1 cellular context compared by ENCODE assay signal in genomic region chr3:32310918-32311839, GRCh38.
TF ChIP-seq lines count a peak whose summit lies in the region.

No MANE protein-coding gene starts in this region.

TF ChIP-seq in HepG2, 621 proteins besides CTCF, POLR2A, EP300 and RAD21 (continued from another document and continues in another):
- peak; percentile 72 for TF ChIP-seq FOXP4 (CRISPR knock-in tag; IDR thresholded peaks at IDR 0.05)
- 0 out of 2 replicates have a peak, but pooled peaks have one; percentile 50 for TF ChIP-seq ZNF331 (CRISPR knock-in tag; IDR thresholded peaks at IDR 0.05)
- TF ChIP-seq HDAC1 (CRISPR knock-in tag; IDR thresholded peaks at IDR 0.05), result 0 out of 2 replicates have a peak, but pooled peaks have one; percentile 24
- TF ChIP-seq ZNF260 (CRISPR knock-in tag; IDR thresholded peaks at IDR 0.05; ENCODE audit: borderline replicate concordance, low read depth), result no peak
- TF ChIP-seq ZSCAN5A (CRISPR knock-in tag; IDR thresholded peaks at IDR 0.05; ENCODE audit: borderline replicate concordance), result no peak
- TF ChIP-seq PITX1 (CRISPR knock-in tag; IDR thresholded peaks at IDR 0.05), result peak; percentile 67
- TF ChIP-seq SAP130 (CRISPR knock-in tag; IDR thresholded peaks at IDR 0.05; ENCODE audit: low read depth), result peak; percentile 68
- no peak for TF ChIP-seq ZFY (CRISPR knock-in tag; IDR thresholded peaks at IDR 0.05)
- peak; percentile 75 for TF ChIP-seq MNT (IDR thresholded peaks at IDR 0.05)
- no peak for TF ChIP-seq MED13 (CRISPR knock-in tag; IDR thresholded peaks at IDR 0.05)
- TF ChIP-seq ZNF34 (CRISPR knock-in tag; IDR thresholded peaks at IDR 0.05; ENCODE audit: borderline replicate concordance), result no peak
- no peak for TF ChIP-seq RNF219 (CRISPR knock-in tag; IDR thresholded peaks at IDR 0.05)
- TF ChIP-seq GZF1 (CRISPR knock-in tag; IDR thresholded peaks at IDR 0.05), result peak; percentile 92
- TF ChIP-seq ZSCAN31 (CRISPR knock-in tag; IDR thresholded peaks at IDR 0.05; ENCODE audit: low read depth), result no peak
- peak; percentile 52; the same call in 1 of the 2 replicates for TF ChIP-seq DPF2 (CRISPR knock-in tag; IDR thresholded peaks at IDR 0.05; ENCODE audit: borderline replicate concordance, low read depth)
- TF ChIP-seq ZKSCAN8 (CRISPR knock-in tag; IDR thresholded peaks at IDR 0.05; ENCODE audit: borderline replicate concordance), result no peak
- no peak for TF ChIP-seq RFX1 (IDR thresholded peaks at IDR 0.05)
- TF ChIP-seq ZBTB37 (CRISPR knock-in tag; IDR thresholded peaks at IDR 0.05), result peak; percentile 73; the same call in 1 of the 2 replicates
- no peak for TF ChIP-seq NCOA1 (CRISPR knock-in tag; IDR thresholded peaks at IDR 0.05)
- no peak for TF ChIP-seq ZNF407 (CRISPR knock-in tag; IDR thresholded peaks at IDR 0.05; ENCODE audit: not compliant biosample characterization)
- no peak for TF ChIP-seq ZNF230 (CRISPR knock-in tag; IDR thresholded peaks at IDR 0.05)
- no peak for TF ChIP-seq E2F2 (CRISPR knock-in tag; IDR thresholded peaks at IDR 0.05; ENCODE audit: borderline replicate concordance)
- TF ChIP-seq SALL1 (CRISPR knock-in tag; IDR thresholded peaks at IDR 0.05), result peak; percentile 82
- TF ChIP-seq ARNT (IDR thresholded peaks at IDR 0.05), result no peak
- TF ChIP-seq CREM (IDR thresholded peaks at IDR 0.05), result peak; percentile 37; the same call in 1 of the 2 replicates
- TF ChIP-seq CREM (CRISPR knock-in tag; IDR thresholded peaks at IDR 0.05), result no peak
- TF ChIP-seq ZNF792 (CRISPR knock-in tag; IDR thresholded peaks at IDR 0.05), result peak; percentile 19; the same call in 1 of the 2 replicates
- TF ChIP-seq SNAI1 (CRISPR knock-in tag; IDR thresholded peaks at IDR 0.05; ENCODE audit: borderline replicate concordance), result no peak
